In the genomic region with DNA sequence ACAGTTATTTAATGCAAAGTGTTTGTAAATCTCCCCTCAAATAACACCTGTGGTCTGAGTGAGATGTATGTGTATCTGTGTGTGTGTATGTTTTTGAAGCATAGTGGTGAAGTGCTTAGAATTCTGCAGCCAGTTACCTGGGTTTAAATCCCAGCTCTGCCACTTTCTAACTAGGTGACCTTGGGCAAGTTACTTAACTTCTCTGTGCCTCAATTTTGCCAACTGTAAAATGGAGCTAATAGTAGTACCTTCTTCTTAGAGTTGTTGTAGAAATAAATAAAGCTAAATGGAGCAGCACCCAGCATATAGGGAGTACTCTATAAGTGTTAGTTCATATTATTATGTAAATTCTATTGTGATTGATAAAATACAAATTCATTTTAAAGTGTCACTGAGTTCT, we compare ENCODE assay signal across 27 cellular contexts.
"Had no signal": no experiment of that assay in that cellular context is flagged by ENCODE, and none has a peak within 500 bp of the region (broad histone marks: within the 10 kb centered on the region; RNA-seq: fewer than 3 reads in every experiment).

No MANE protein-coding gene starts in this region.

- H3K36me3 ChIP-seq: stomach, suprapubic skin, thoracic aorta, thyroid gland, tibial artery, tibial nerve, transverse colon, upper lobe of left lung, upper lobe of right lung, uterus, vagina had no signal

- FAIRE-seq: urothelium cell line had no signal

- H3K27me3 ChIP-seq: suprapubic skin, testis, thyroid gland, tibial nerve, transverse colon, upper lobe of left lung, uterus, vagina had no signal

- H3K27ac ChIP-seq: stomach, suprapubic skin, testis, thoracic aorta, thyroid gland, tibial artery, tibial nerve, transverse colon, upper lobe of left lung, upper lobe of right lung, uterus, vagina had no signal

- DNase-seq: stimulated activated CD4-positive, alpha-beta T cell treated with anti-CD3 and anti-CD28 coated beads, Interleukin-2, amount 100 ng/mL, for 48 hours; stimulated activated CD4-positive, alpha-beta T cell treated with anti-CD3 and anti-CD28 coated beads, Interleukin-4, amount 100 ng/mL, for 1 hour; stimulated activated CD4-positive, alpha-beta T cell treated with anti-CD3 and anti-CD28 coated beads, Interleukin-4, amount 100 ng/mL, for 24 hours; stimulated activated CD4-positive, alpha-beta T cell treated with anti-CD3 and anti-CD28 coated beads, Interleukin-4, amount 100 ng/mL, for 4 hours; stimulated activated CD8-positive, alpha-beta memory T cell treated with anti-CD3 and anti-CD28 coated beads, Interleukin-4, amount 100 ng/mL, for 48 hours; stimulated activated naive B cell treated with anti-CD40 and anti-IgM and Interleukin-4, amounts not matched to agents 10 μg/mL and 1 μg/mL and 100 μg/mL, for 72 hours; stimulated activated naive CD4-positive, alpha-beta T cell; stimulated activated naive CD4-positive, alpha-beta T cell treated with Interleukin-2 at 50 U/mL for 16 hours; stimulated activated naive CD8-positive, alpha-beta T cell treated with anti-CD3 and anti-CD28 coated beads, Interleukin-15, amount 100 ng/mL, for 72 hours; stimulated activated naive CD8-positive, alpha-beta T cell treated with anti-CD3 and anti-CD28 coated beads, Interleukin-15, Interleukin-2, amounts not matched to agents 100 U/mL and 50 U/mL, for 24 hours; stomach; substantia nigra; testis; thyroid gland; tibial artery; transverse colon; trophoblast cell; upper lobe of left lung; upper lobe of right lung; uterus had no signal

- ATAC-seq: stimulated activated effector memory CD8-positive, alpha-beta T cell treated with anti-CD3 and anti-CD28 coated beads, Interleukin-12 subunit alpha, Interleukin-12 subunit beta, amount 100 ng/mL, for 72 hours; stimulated activated memory B cell treated with anti-CD40 and anti-IgM and Interleukin-4, amounts not matched to agents 10 μg/mL and 1 μg/mL and 100 μg/mL, for 72 hours; stimulated activated naive B cell treated with anti-CD40 and anti-IgM and Interleukin-4, amounts not matched to agents 10 μg/mL and 1 μg/mL and 100 μg/mL, for 72 hours; stimulated activated naive CD8-positive, alpha-beta T cell treated with anti-CD3 and anti-CD28 coated beads, Interleukin-15, amount 100 ng/mL, for 72 hours; stimulated activated naive CD8-positive, alpha-beta T cell treated with anti-CD3 and anti-CD28 coated beads, Interleukin-15, Interleukin-2, amounts not matched to agents 100 U/mL and 50 U/mL, for 24 hours; upper lobe of right lung had no signal

- H3K4me3 ChIP-seq: stomach, suprapubic skin, testis, thoracic aorta, thyroid gland, tibial artery, tibial nerve, transverse colon, upper lobe of left lung, upper lobe of right lung, uterus, vagina had no signal

- H3K9me3 ChIP-seq: stomach, suprapubic skin, testis, thoracic aorta, thyroid gland, tibial artery, tibial nerve, transverse colon, upper lobe of left lung, upper lobe of right lung, uterus, vagina had no signal

- H3K4me1 ChIP-seq: testis, tibial artery, tibial nerve, upper lobe of right lung, uterus, vagina had no signal
